ENCODE assay signal across 19 cellular contexts in the genomic region with DNA sequence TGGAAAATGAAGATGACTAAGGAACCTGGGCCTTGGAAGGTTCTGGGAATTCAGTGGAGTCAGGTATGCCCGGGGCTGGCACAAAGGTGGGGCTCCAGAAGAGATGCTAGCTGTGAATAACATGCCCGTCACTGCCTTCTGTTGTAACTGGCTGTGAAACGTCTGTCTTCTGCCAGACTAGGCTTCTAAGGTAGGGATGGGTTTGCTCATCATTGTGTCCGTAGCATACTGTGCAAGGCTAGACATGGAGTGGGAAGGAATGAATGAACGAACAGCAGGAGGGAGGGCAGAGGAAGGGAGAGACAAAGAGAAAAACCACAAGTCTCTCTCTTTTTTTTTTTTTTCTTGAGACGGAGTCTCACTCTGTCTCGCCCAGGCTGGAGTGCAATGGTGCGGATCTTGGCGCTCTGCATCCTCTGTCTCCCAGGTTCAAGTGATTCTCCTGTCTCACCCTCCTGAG.
DNase-seq lines count a peak whose midpoint lies in the region; ATAC-seq, FAIRE-seq and TF ChIP-seq lines count a peak whose summit lies in the region.
"Had no signal": no experiment of that assay in that cellular context is flagged by ENCODE, and none has a peak within 500 bp of the region (broad histone marks: within the 10 kb centered on the region; RNA-seq: fewer than 3 reads in every experiment).

No MANE protein-coding gene starts in this region.

- H3K4me1 ChIP-seq in right atrium auricular region: no peaks in the 10 kb centered on the region

- no peak overlapping the region for H3K4me3 ChIP-seq in right atrium auricular region
- H3K4me3 ChIP-seq in astrocyte of the spinal cord (ENCODE audit: low read depth, low read length): no peak overlapping the region
- no peak overlapping the region for H3K4me3 ChIP-seq in kidney epithelial cell (ENCODE audit: low read depth, low read length)
- H3K4me3 ChIP-seq: lower lobe of right lung, SK-N-MC, uterus had no signal

- intact Hi-C loops in left cardiac atrium (cut with DNase I): no loop called here

- FAIRE-seq in urothelium cell line (lab: Jason Lieb, UNC): no peak

- ATAC-seq in left cardiac atrium: peak; percentile 41 to 81

- H3K27me3 ChIP-seq in right atrium auricular region (no peaks in the 10 kb centered on the region), kidney epithelial cell (ENCODE audit: control insufficient read depth, insufficient read depth, low read length) (no peaks in the 10 kb centered on the region)
- H3K27me3 ChIP-seq: uterus had no signal

- TF ChIP-seq CTCF in right atrium auricular region (IDR thresholded peaks at IDR 0.05) (no peak), astrocyte of the spinal cord (IDR thresholded peaks at IDR 0.05; ENCODE audit: low read depth, low read length) (no peak), kidney epithelial cell (IDR thresholded peaks at IDR 0.05; ENCODE audit: insufficient read depth, low read length, poor library complexity, severe bottlenecking) (no peak)

- DNase-seq in left cardiac atrium: no peak
- no peak for DNase-seq in right atrium auricular region (ENCODE audit: low spot score)
- peak; percentile 80 for DNase-seq in astrocyte of the spinal cord (ENCODE audit: low read depth, low spot score)
- peak; percentile 53 for DNase-seq in kidney epithelial cell (ENCODE audit: low read depth)
- peak; percentile 73 for DNase-seq in urothelium cell line (ENCODE audit: low spot score)
- no peak for DNase-seq in NCI-H2171 (lab: John Stamatoyannopoulos, UW)
- DNase-seq in COLO668 (lab: John Stamatoyannopoulos, UW; ENCODE audit: unreplicated experiment): no peak
- DNase-seq in OCI-M2 (lab: John Stamatoyannopoulos, UW; ENCODE audit: unreplicated experiment): no peak
- DNase-seq: activated CD4-positive, alpha-beta T cell treated with anti-CD3 and anti-CD28 coated beads for 4 hours; activated CD8-positive, alpha-beta memory T cell treated with anti-CD3 and anti-CD28 coated beads, Interleukin-2, amount 50 U/mL, for 4 hours; activated gamma-delta T cell treated with Interleukin-2 at 50 U/mL for 16 hours; CD4-positive, alpha-beta T cell; DMS79 treated with DMSO at 0.1 percent for 48 hours; HCEC 1CT; lower lobe of right lung; naive B cell; NCI-H2029 treated with DMSO at 0.1 percent for 48 hours; uterus had no signal

- H3K36me3 ChIP-seq in right atrium auricular region (no peaks in the 10 kb centered on the region), kidney epithelial cell (ENCODE audit: control insufficient read depth, insufficient read depth, low read length) (no peaks in the 10 kb centered on the region)
- H3K36me3 ChIP-seq: lower lobe of right lung, uterus had no signal

- in situ Hi-C loops in astrocyte of the spinal cord (cut with HindIII; ENCODE audit: low sequenced_read_pairs): no loop called here

- H3K9me3 ChIP-seq in right atrium auricular region: no peaks in the 10 kb centered on the region
- H3K9me3 ChIP-seq: lower lobe of right lung, uterus had no signal

- H3K27ac ChIP-seq in right atrium auricular region: no peak overlapping the region
- H3K27ac ChIP-seq: lower lobe of right lung, SK-N-MC, uterus had no signal

Comparison
In these comparisons a context has a peak if more than half of its experiments do, and no peak if none do; other contexts are left out.
1. DNase-seq: peak in astrocyte of the spinal cord (single experiment), kidney epithelial cell (single experiment) and urothelium cell line (single experiment); none in left cardiac atrium (single experiment), right atrium auricular region (single experiment), NCI-H2171 (single experiment), COLO668 (single experiment) and OCI-M2 (single experiment).